10 cellular contexts compared by ENCODE assay signal in genomic region chr5:89421035-89421434, GRCh38.
A peak's percentile ranks its signal among the peaks of the same experiment; 100 is the strongest.
DNase-seq lines count a peak whose midpoint lies in the region; ATAC-seq and TF ChIP-seq lines count a peak whose summit lies in the region.
"Had no signal": no experiment of that assay in that cellular context is flagged by ENCODE, and none has a peak within 500 bp of the region (broad histone marks: within the 10 kb centered on the region; RNA-seq: fewer than 3 reads in every experiment).

No MANE protein-coding gene starts in this region.

- intact Hi-C loops in MCF 10A (cut with micrococcal nuclease): no loop called here
- intact Hi-C loops in breast epithelium (cut with DNase I; ENCODE audit: low total_unique reads): no loop called here

- no peaks in the 10 kb centered on the region for H3K9me3 ChIP-seq in breast epithelium
- H3K9me3 ChIP-seq: thoracic aorta had no signal

- H3K4me1 Mint-ChIP-seq in MCF 10A (ENCODE audit: insufficient read depth, unreplicated experiment): no peaks in the 10 kb centered on the region
- H3K4me1 Mint-ChIP-seq in stimulated activated naive B cell treated with anti-CD40 and anti-IgM and Interleukin-4, amounts not matched to agents 10 μg/mL and 1 μg/mL and 100 μg/mL, for 72 hours: peaks cover 23 to 47% of the 10 kb centered on the region in 2 donors
- H3K4me1 Mint-ChIP-seq in effector memory CD8-positive, alpha-beta T cell (ENCODE audit: low read depth in 2 of 2): no peaks in the 10 kb centered on the region

- no peak overlapping the region for H3K4me3 Mint-ChIP-seq in MCF 10A (ENCODE audit: unreplicated experiment)
- H3K4me3 Mint-ChIP-seq in stimulated activated naive B cell treated with anti-CD40 and anti-IgM and Interleukin-4, amounts not matched to agents 10 μg/mL and 1 μg/mL and 100 μg/mL, for 72 hours: peak overlapping the region in 1 of 2 donors; percentile 33
- no peak overlapping the region for H3K4me3 Mint-ChIP-seq in effector memory CD8-positive, alpha-beta T cell

- no peaks in the 10 kb centered on the region for H3K27me3 ChIP-seq in breast epithelium

- H3K36me3 ChIP-seq in breast epithelium: no peaks in the 10 kb centered on the region
- H3K36me3 ChIP-seq: thoracic aorta had no signal

- no peaks in the 10 kb centered on the region for H3K9me3 Mint-ChIP-seq in MCF 10A (ENCODE audit: unreplicated experiment)
- peaks cover 28 to 39% of the 10 kb centered on the region in 2 donors for H3K9me3 Mint-ChIP-seq in stimulated activated naive B cell treated with anti-CD40 and anti-IgM and Interleukin-4, amounts not matched to agents 10 μg/mL and 1 μg/mL and 100 μg/mL, for 72 hours
- H3K9me3 Mint-ChIP-seq in effector memory CD8-positive, alpha-beta T cell: peaks cover 13 to 32% of the 10 kb centered on the region in 2 donors

- DNase-seq in MCF 10A (ENCODE audit: unreplicated experiment) (peak; percentile 8), breast epithelium (ENCODE audit: low spot score in 2 of 2) (no peak), NOMO-1 treated with dmso at 0.1 percent for 144 hours (lab: John Stamatoyannopoulos, UW; ENCODE audit: unreplicated experiment) (peak; percentile 15), epithelial cell of prostate (ENCODE audit: low read depth, low spot score) (peak; percentile 20), COR-L47 (lab: John Stamatoyannopoulos, UW) (no peak)
- no peak for DNase-seq in stimulated activated naive B cell treated with anti-CD40 and anti-IgM and Interleukin-4, amounts not matched to agents 10 μg/mL and 1 μg/mL and 100 μg/mL, for 72 hours
- DNase-seq in effector memory CD8-positive, alpha-beta T cell: no peak
- DNase-seq: left cardiac atrium had no signal

- no peak overlapping the region for H3K4me3 ChIP-seq in breast epithelium
- H3K4me3 ChIP-seq: thoracic aorta had no signal

- TF ChIP-seq CTCF in MCF 10A (IDR thresholded peaks at IDR 0.05; ENCODE audit: unreplicated experiment) (no peak), breast epithelium (IDR thresholded peaks at IDR 0.05) (no peak)

- H3K27ac ChIP-seq in breast epithelium (no peak overlapping the region), epithelial cell of prostate (no peak overlapping the region)
- H3K27ac ChIP-seq: thoracic aorta had no signal

- H3K27ac Mint-ChIP-seq in MCF 10A (ENCODE audit: low read depth, unreplicated experiment): no peak overlapping the region
- peak overlapping the region; percentile 47 for H3K27ac Mint-ChIP-seq in stimulated activated naive B cell treated with anti-CD40 and anti-IgM and Interleukin-4, amounts not matched to agents 10 μg/mL and 1 μg/mL and 100 μg/mL, for 72 hours
- no peak overlapping the region for H3K27ac Mint-ChIP-seq in effector memory CD8-positive, alpha-beta T cell

- TF ChIP-seq POLR2A in breast epithelium (IDR thresholded peaks at IDR 0.05): no peak

- POLR2A ChIA-PET in MCF 10A (lab: Yijun Ruan, JAX): no interaction called here

- no peaks in the 10 kb centered on the region for H3K27me3 Mint-ChIP-seq in MCF 10A (ENCODE audit: insufficient read depth, unreplicated experiment)
- no peaks in the 10 kb centered on the region for H3K27me3 Mint-ChIP-seq in stimulated activated naive B cell treated with anti-CD40 and anti-IgM and Interleukin-4, amounts not matched to agents 10 μg/mL and 1 μg/mL and 100 μg/mL, for 72 hours
- H3K27me3 Mint-ChIP-seq in effector memory CD8-positive, alpha-beta T cell: no peaks in the 10 kb centered on the region

- peak; percentile 90 to 98 for ATAC-seq in stimulated activated naive B cell treated with anti-CD40 and anti-IgM and Interleukin-4, amounts not matched to agents 10 μg/mL and 1 μg/mL and 100 μg/mL, for 72 hours (replicated peaks)
- no peak for ATAC-seq in GM18873 (IDR thresholded peaks at IDR 0.05; ENCODE audit: low FRiP score, unreplicated experiment)
- no peak for ATAC-seq in effector memory CD8-positive, alpha-beta T cell (replicated peaks)

- no peaks in the 10 kb centered on the region for H3K36me3 Mint-ChIP-seq in MCF 10A (ENCODE audit: insufficient read depth, unreplicated experiment)
- peaks cover 33 to 52% of the 10 kb centered on the region in 2 donors for H3K36me3 Mint-ChIP-seq in stimulated activated naive B cell treated with anti-CD40 and anti-IgM and Interleukin-4, amounts not matched to agents 10 μg/mL and 1 μg/mL and 100 μg/mL, for 72 hours
- no peaks in the 10 kb centered on the region for H3K36me3 Mint-ChIP-seq in effector memory CD8-positive, alpha-beta T cell (ENCODE audit: insufficient read depth)

- no peaks in the 10 kb centered on the region for H3K4me1 ChIP-seq in breast epithelium

- CTCF ChIA-PET in MCF 10A (lab: Yijun Ruan, JAX): no interaction called here

- no TSS peak for BruUV-seq in MCF 10A (replicated peaks; lab: Mats Ljungman, UMichigan)

Comparison
In these comparisons a context has a peak if more than half of its experiments do, and no peak if none do; other contexts are left out.
1. DNase-seq: peak in MCF 10A (single experiment), NOMO-1 treated with dmso at 0.1 percent for 144 hours (single experiment) and epithelial cell of prostate (single experiment); none in breast epithelium (0 of 2), stimulated activated naive B cell treated with anti-CD40 and anti-IgM and Interleukin-4, amounts not matched to agents 10 μg/mL and 1 μg/mL and 100 μg/mL, for 72 hours (single experiment), effector memory CD8-positive, alpha-beta T cell (0 of 3) and COR-L47 (single experiment).
2. ATAC-seq: peak in stimulated activated naive B cell treated with anti-CD40 and anti-IgM and Interleukin-4, amounts not matched to agents 10 μg/mL and 1 μg/mL and 100 μg/mL, for 72 hours (2 of 2); none in GM18873 (single experiment) and effector memory CD8-positive, alpha-beta T cell (single experiment).